ENCODE assay signal across 17 cellular contexts in genomic region chr7:116529250-116529649, GRCh38. TPM values are rescaled to one million over a fixed set of nuclear protein-coding genes. Genes with fewer than 3 reads are reported as not detected.
DNase-seq lines count a peak whose midpoint lies in the region; ATAC-seq, FAIRE-seq and TF ChIP-seq lines count a peak whose summit lies in the region.
"Had no signal": no experiment of that assay in that cellular context is flagged by ENCODE, and none has a peak within 500 bp of the region (broad histone marks: within the 10 kb centered on the region; RNA-seq: fewer than 3 reads in every experiment).

No MANE protein-coding gene starts in this region.

- peak overlapping the region; percentile 8 to 99; a peak in 3 of 6 replicates for H3K27ac ChIP-seq in A549
- H3K27ac ChIP-seq in ovary, result no peak overlapping the region
- H3K27ac ChIP-seq: adrenal gland had no signal

- H3K4me3 ChIP-seq in A549 (no peak overlapping the region), MG63 (peak overlapping the region; percentile 65), ovary (peak overlapping the region; percentile 80)
- H3K4me3 ChIP-seq: adrenal gland, mucosa of descending colon had no signal

- TF ChIP-seq EP300 in A549 (IDR thresholded peaks at IDR 0.05) (no peak), ovary (IDR thresholded peaks at IDR 0.05) (no peak)

- H3K4me1 Mint-ChIP-seq in natural killer cell, result peaks cover 14 to 25% of the 10 kb centered on the region in 2 donors

- 48% methylated on average over 1 of the region's 1 CpG for WGBS in A549 (ENCODE audit: missing lambda C conversion rate)
- 31 to 46% (median 44%) methylated on average over 1 of the region's 1 CpG for WGBS in ovary, 3 donors

- no peak overlapping the region for H3K4me3 Mint-ChIP-seq in natural killer cell
- H3K4me3 Mint-ChIP-seq: activated CD4-positive, alpha-beta T cell treated with anti-CD3 and anti-CD28 coated beads, Interleukin-2, amount 10 ng/mL, durations not matched to agents 7 days and 5 days; activated T-cell treated with anti-CD3 and anti-CD28 coated beads, Interleukin-2, amount 50 U/mL, for 24 hours; IgD-negative memory B cell; stimulated activated memory B cell treated with anti-CD40 and anti-IgM and Interleukin-4, amounts not matched to agents 10 μg/mL and 1 μg/mL and 100 μg/mL, for 72 hours; T-helper 2 cell treated with Interferon-gamma antibody and Interleukin-4, amounts not matched to agents 5 μg/mL and 100 μg/mL, for 36 hours had no signal

- POLR2A ChIA-PET in A549 (lab: Yijun Ruan, JAX), result no interaction called here

- no peak for FAIRE-seq in A549 (lab: Jason Lieb, UNC)
- FAIRE-seq: D721Med had no signal

- H3K9me3 Mint-ChIP-seq in natural killer cell, result no peaks in the 10 kb centered on the region
- H3K9me3 Mint-ChIP-seq: activated CD4-positive, alpha-beta T cell treated with anti-CD3 and anti-CD28 coated beads, Interleukin-2, amount 10 ng/mL, durations not matched to agents 7 days and 5 days; activated T-cell treated with anti-CD3 and anti-CD28 coated beads, Interleukin-2, amount 50 U/mL, for 24 hours; IgD-negative memory B cell; stimulated activated memory B cell treated with anti-CD40 and anti-IgM and Interleukin-4, amounts not matched to agents 10 μg/mL and 1 μg/mL and 100 μg/mL, for 72 hours; T-helper 2 cell treated with Interferon-gamma antibody and Interleukin-4, amounts not matched to agents 5 μg/mL and 100 μg/mL, for 36 hours had no signal

- CTCF ChIA-PET in A549 (lab: Yijun Ruan, JAX), result interaction anchor here (0.7 to 1.5 kb wide), 3 partner anchors 60 to 293 kb away, joined by 3 to 6 read pairs (median 3); no protein-coding TSS in a partner anchor

- no peaks in the 10 kb centered on the region for H3K9me3 ChIP-seq in A549
- H3K9me3 ChIP-seq in MG63, result no peaks in the 10 kb centered on the region
- H3K9me3 ChIP-seq in ovary, result no peaks in the 10 kb centered on the region
- H3K9me3 ChIP-seq: adrenal gland, mucosa of descending colon had no signal

- no peaks in the 10 kb centered on the region for H3K27me3 ChIP-seq in MG63
- no peaks in the 10 kb centered on the region for H3K27me3 ChIP-seq in ovary

- intact Hi-C loops in ovary (cut with DNase I) (loop anchor here in 3 of 4 donors (5.0 to 10.0 kb wide), 6 partner anchors 53 to 267 kb away; no protein-coding TSS in a partner anchor), natural killer cell (cut with micrococcal nuclease) (no loop called here)

- H3K36me3 ChIP-seq in MG63 (peaks cover 75% of the 10 kb centered on the region), ovary (no peaks in the 10 kb centered on the region)
- H3K36me3 ChIP-seq: adrenal gland had no signal

- TF ChIP-seq CTCF in A549 (IDR thresholded peaks at IDR 0.05), result no peak
- TF ChIP-seq CTCF in ovary (IDR thresholded peaks at IDR 0.05), result no peak
- no peak for TF ChIP-seq CTCF in natural killer cell (IDR thresholded peaks at IDR 0.05)

- peak overlapping the region; percentile 98 for H3K4me2 ChIP-seq in A549

- no peaks in the 10 kb centered on the region for H3K36me3 Mint-ChIP-seq in natural killer cell
- H3K36me3 Mint-ChIP-seq: IgD-negative memory B cell; stimulated activated memory B cell treated with anti-CD40 and anti-IgM and Interleukin-4, amounts not matched to agents 10 μg/mL and 1 μg/mL and 100 μg/mL, for 72 hours had no signal

- no peak for TF ChIP-seq RAD21 in A549 (conservative IDR thresholded peaks at IDR 0.05 in 1 of 2, IDR thresholded peaks at IDR 0.05 in 1 of 2)

- peaks cover 35 to 65% of the 10 kb centered on the region in 2 donors for H3K27me3 Mint-ChIP-seq in natural killer cell (ENCODE audit: low read depth in 2 of 2)

- peaks cover 63% of the 10 kb centered on the region for H3K4me1 ChIP-seq in A549
- H3K4me1 ChIP-seq in ovary (ENCODE audit: insufficient read depth), result peaks cover 11% of the 10 kb centered on the region

- ATAC-seq in A549 (no peak), natural killer cell (no peak)
- ATAC-seq: mucosa of descending colon; stimulated activated memory B cell treated with anti-CD40 and anti-IgM and Interleukin-4, amounts not matched to agents 10 μg/mL and 1 μg/mL and 100 μg/mL, for 72 hours had no signal

- no peak overlapping the region for H3K27ac Mint-ChIP-seq in natural killer cell
- H3K27ac Mint-ChIP-seq: activated CD4-positive, alpha-beta T cell treated with anti-CD3 and anti-CD28 coated beads, Interleukin-2, amount 10 ng/mL, durations not matched to agents 7 days and 5 days; activated T-cell treated with anti-CD3 and anti-CD28 coated beads, Interleukin-2, amount 50 U/mL, for 24 hours; IgD-negative memory B cell; stimulated activated memory B cell treated with anti-CD40 and anti-IgM and Interleukin-4, amounts not matched to agents 10 μg/mL and 1 μg/mL and 100 μg/mL, for 72 hours; T-helper 2 cell treated with Interferon-gamma antibody and Interleukin-4, amounts not matched to agents 5 μg/mL and 100 μg/mL, for 36 hours had no signal

- no peak for DNase-seq in A549 (ENCODE audit: low read depth in 1 of 2, low spot score in 1 of 2)
- DNase-seq in MG63, result no peak
- DNase-seq in dermis blood vessel endothelial cell, result peak; percentile 30
- DNase-seq in ovary, result no peak
- DNase-seq in natural killer cell, result no peak
- no peak for DNase-seq in NK-92 (lab: John Stamatoyannopoulos, UW; ENCODE audit: unreplicated experiment)
- no peak for DNase-seq in central memory CD4-positive, alpha-beta T cell
- no peak for DNase-seq in activated T-cell treated with anti-CD3 and anti-CD28 coated beads for 4 hours
- DNase-seq: activated CD4-positive, alpha-beta T cell treated with anti-CD3 and anti-CD28 coated beads, Interleukin-2, amount 10 ng/mL, durations not matched to agents 7 days and 5 days; activated T-cell treated with anti-CD3 and anti-CD28 coated beads, Interleukin-2, amount 50 U/mL, for 24 hours; adrenal gland; mucosa of descending colon; NCI-H1436 treated with DMSO at 0.1 percent for 48 hours had no signal

- TF ChIP-seq POLR2A in A549 (IDR thresholded peaks at IDR 0.05; ENCODE audit: low read length) (no peak), ovary (IDR thresholded peaks at IDR 0.05) (no peak)

TF ChIP-seq in A549, 52 proteins besides CTCF, POLR2A, EP300 and RAD21:
- TF ChIP-seq NR3C1 (IDR thresholded peaks at IDR 0.05) (no peak), MAX (IDR thresholded peaks at IDR 0.05) (no peak), EHF (CRISPR knock-in tag; IDR thresholded peaks at IDR 0.05) (no peak), HOXA7 (CRISPR knock-in tag; IDR thresholded peaks at IDR 0.05) (no peak), RCOR1 (IDR thresholded peaks at IDR 0.05; ENCODE audit: low read depth, low read length) (no peak), TP53 (CRISPR knock-in tag; IDR thresholded peaks at IDR 0.05) (no peak), TFCP2L1 (CRISPR knock-in tag; IDR thresholded peaks at IDR 0.05) (no peak), ATOH8 (CRISPR knock-in tag; IDR thresholded peaks at IDR 0.05; ENCODE audit: low read depth) (no peak), MYC (IDR thresholded peaks at IDR 0.05; ENCODE audit: borderline replicate concordance, low read length) (no peak), HOXB5 (CRISPR knock-in tag; IDR thresholded peaks at IDR 0.05) (no peak)

RNA-seq across cellular contexts. Expression of gene CAV1, which starts 4.4 kb away (rescaled TPM):
- polyA plus RNA-seq in A549 (2011; rRNA removed) (365 and 529 TPM in 2 replicates), A549 (2017; fragmentation: RNase III; extraction: RNeasy Plus Mini Kit Qiagen cat#74134 plus additional on column Dnase treatment) (493 to 547 TPM (median 530 TPM) in 3 replicates), ovary (100 to 1,000 TPM; 150 to 287 TPM)
- 589 and 611 TPM in 2 replicates for polyA plus RNA-seq in A549 (2012; cell fraction: cytosol; rRNA removed)
- polyA plus RNA-seq in A549 (2012; cell fraction: nucleus; rRNA removed), result 290 and 502 TPM in 2 replicates
- 537 and 542 TPM in 2 replicates for polyA minus RNA-seq in A549 (2011; rRNA and poly(A)+ RNA removed)
- total RNA-seq in MG63 (2014; rRNA removed; shearing (Covaris generic); ENCODE audit: low replicate concordance), result 287 and 342 TPM in 2 replicates
- total RNA-seq in dermis blood vessel endothelial cell (1,771 and 3,866 TPM in 2 replicates), ovary (100 to 1,000 TPM in 4 of 7 donors, 10 to 100 TPM in 3; 47.3 to 272 (median 101) TPM), natural killer cell (not detected)
- total RNA-seq: activated CD4-positive, alpha-beta T cell treated with anti-CD3 and anti-CD28 coated beads, Interleukin-2, amount 10 ng/mL, durations not matched to agents 7 days and 5 days had no signal

RNA-seq across cellular contexts. Expression of gene CAV2, which starts 29.7 kb away (rescaled TPM):
- 257 and 296 TPM in 2 replicates for polyA plus RNA-seq in A549 (2011; rRNA removed)
- 161 and 178 TPM in 2 replicates for polyA plus RNA-seq in A549 (2012; cell fraction: cytosol; rRNA removed)
- 64.3 and 90.5 TPM in 2 replicates for polyA plus RNA-seq in A549 (2012; cell fraction: nucleus; rRNA removed)
- polyA plus RNA-seq in A549 (2017; fragmentation: RNase III; extraction: RNeasy Plus Mini Kit Qiagen cat#74134 plus additional on column Dnase treatment), result 142 to 159 TPM (median 156 TPM) in 3 replicates
- 179 and 187 TPM in 2 replicates for polyA minus RNA-seq in A549 (2011; rRNA and poly(A)+ RNA removed)
- 55.9 and 58.1 TPM in 2 replicates for total RNA-seq in MG63 (2014; rRNA removed; shearing (Covaris generic); ENCODE audit: low replicate concordance)
- 247 and 291 TPM in 2 replicates for total RNA-seq in dermis blood vessel endothelial cell
- 10 to 100 TPM; 38.0 to 67.5 (median 53.7) TPM for total RNA-seq in ovary
- 100 to 1,000 TPM in 1 of 2 donors, 10 to 100 TPM in 1; 46.2 to 110 TPM for polyA plus RNA-seq in ovary
- total RNA-seq in natural killer cell, result 1 to 10 TPM in 1 of 3 donors, not detected in 2; 1.9 TPM
- total RNA-seq: activated CD4-positive, alpha-beta T cell treated with anti-CD3 and anti-CD28 coated beads, Interleukin-2, amount 10 ng/mL, durations not matched to agents 7 days and 5 days had no signal
- polyA plus RNA-seq: IgD-negative memory B cell had no signal

Comparison
In these comparisons a context has a peak if more than half of its experiments do, and no peak if none do; other contexts are left out.
1. H3K27ac ChIP-seq: peak in A549 (2 of 2); none in ovary (0 of 2).
2. RNA of gene CAV1, which starts 4.4 kb away (total RNA-seq): 1,771 to 3,866 TPM in dermis blood vessel endothelial cell, 287 to 342 TPM in MG63 and 47.3 to 272 TPM in ovary; not detected in natural killer cell; every median in the first group is over 10 times any median in the second.
3. RNA of gene CAV2, which starts 29.7 kb away (total RNA-seq): 247 to 291 TPM in dermis blood vessel endothelial cell, 55.9 to 58.1 TPM in MG63 and 38.0 to 67.5 TPM in ovary; 1.9 TPM in natural killer cell; every median in the first group is over 10 times any median in the second.